14 cellular contexts compared by ENCODE assay signal in the genomic region with DNA sequence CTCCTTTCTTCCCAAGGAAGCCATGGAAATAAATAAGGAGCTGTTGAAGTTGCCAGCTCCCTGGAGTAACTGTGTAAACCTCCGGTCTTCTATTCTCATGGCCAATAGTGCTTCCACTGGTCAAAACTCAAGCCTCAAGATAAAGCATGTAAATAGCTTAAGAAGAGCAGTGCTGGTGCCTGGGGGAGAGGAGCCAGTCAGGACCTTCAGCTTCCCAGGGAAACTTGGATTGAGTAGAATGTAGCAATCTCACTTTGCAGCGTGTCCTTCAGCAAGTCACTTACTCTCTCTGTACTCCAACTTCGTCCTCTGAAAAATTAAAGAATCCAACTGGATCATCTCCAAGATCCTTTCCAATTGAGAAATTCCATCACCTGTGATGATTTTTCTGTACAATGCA. TPM values are rescaled to one million over a fixed set of nuclear protein-coding genes. Genes with fewer than 3 reads are reported as not detected.
A peak's percentile ranks its signal among the peaks of the same experiment; 100 is the strongest.
DNase-seq lines count a peak whose midpoint lies in the region; ATAC-seq, FAIRE-seq and TF ChIP-seq lines count a peak whose summit lies in the region.
"Had no signal": no experiment of that assay in that cellular context is flagged by ENCODE, and none has a peak within 500 bp of the region (broad histone marks: within the 10 kb centered on the region; RNA-seq: fewer than 3 reads in every experiment).

No MANE protein-coding gene starts in this region.

- H3K79me2 ChIP-seq in osteoblast (ENCODE audit: insufficient read depth, low read length), result peaks cover 73% of the 10 kb centered on the region

- H3K27me3 ChIP-seq in right atrium auricular region, result no peaks in the 10 kb centered on the region
- H3K27me3 ChIP-seq in osteoblast (ENCODE audit: insufficient read depth, low read length), result no peaks in the 10 kb centered on the region

- FAIRE-seq in HTR-8/SVneo (lab: Jason Lieb, UNC), result no peak

- intact Hi-C loops in Right ventricle myocardium superior (cut with DNase I), result no loop called here
- intact Hi-C loops in left ventricle myocardium superior (cut with micrococcal nuclease), result no loop called here

- H4K20me1 ChIP-seq in osteoblast (ENCODE audit: insufficient read depth, low read length), result peaks cover 3% of the 10 kb centered on the region

- TF ChIP-seq CTCF in right atrium auricular region (IDR thresholded peaks at IDR 0.05) (no peak), osteoblast (IDR thresholded peaks at IDR 0.05; ENCODE audit: extremely low read depth, low read depth, low read length) (no peak)

- H3K36me3 ChIP-seq in right atrium auricular region (no peaks in the 10 kb centered on the region), osteoblast (ENCODE audit: insufficient read depth, low read length) (no peaks in the 10 kb centered on the region)

- H3K27ac ChIP-seq in right atrium auricular region, result no peak overlapping the region
- H3K27ac ChIP-seq in osteoblast (ENCODE audit: low read depth, low read length), result peak overlapping the region; percentile 98

- peaks cover 0 to 27% of the 10 kb centered on the region in 2 donors for H3K4me1 ChIP-seq in right atrium auricular region
- H3K4me1 ChIP-seq in osteoblast (ENCODE audit: insufficient read depth, low read length), result peaks cover 55% of the 10 kb centered on the region

- DNase-seq in Right ventricle myocardium superior, result no peak
- DNase-seq in right atrium auricular region (ENCODE audit: low spot score), result no peak
- no peak for DNase-seq in left ventricle myocardium superior
- no peak for DNase-seq in osteoblast (ENCODE audit: insufficient read length, low spot score, missing footprints)
- no peak for DNase-seq in NOMO-1 treated with dmso at 0.1 percent for 144 hours (lab: John Stamatoyannopoulos, UW; ENCODE audit: unreplicated experiment)
- no peak for DNase-seq in NCI-H1694 (lab: John Stamatoyannopoulos, UW)
- DNase-seq in kidney tubule cell (ENCODE audit: low spot score), result no peak
- DNase-seq in HTR-8/SVneo (ENCODE audit: insufficient read length, low spot score), result no peak
- DNase-seq: C1 segment of cervical spinal cord; HCEC 1CT; NCI-H2081 treated with DMSO at 0.1 percent for 48 hours; NCI-H226; NCI-H526 treated with DMSO at 0.1 percent for 48 hours; NK-92 treated with Interleukin-12 subunit alpha and Interleukin-12 subunit beta, amount 100 ng/mL, for 24 hours had no signal

- no peak overlapping the region for H2AFZ ChIP-seq in osteoblast (ENCODE audit: low read length)

- peak; percentile 60 for ATAC-seq in Right ventricle myocardium superior (ENCODE audit: poor library complexity)
- peak; percentile 72 for ATAC-seq in left ventricle myocardium superior

- H3K4me2 ChIP-seq in osteoblast (ENCODE audit: insufficient read depth, low read length), result no peak overlapping the region

- peaks cover 0 to 4% of the 10 kb centered on the region in 2 donors for H3K9me3 ChIP-seq in right atrium auricular region
- no peaks in the 10 kb centered on the region for H3K9me3 ChIP-seq in osteoblast (ENCODE audit: low read depth, low read length)

- H3K4me3 ChIP-seq in right atrium auricular region, result no peak overlapping the region
- H3K4me3 ChIP-seq in osteoblast (ENCODE audit: insufficient read depth, low read length), result no peak overlapping the region

RNA-seq across cellular contexts. Expression of a gene that starts 44.7 kb away (rescaled TPM):
- total RNA-seq in Right ventricle myocardium superior (66.6 TPM), right atrium auricular region (10 to 100 TPM; 16.3 to 32.1 TPM), left ventricle myocardium superior (63.3 TPM), osteoblast (47.0 and 47.1 TPM in 2 replicates)
